Comparison of ENCODE assay signal across 8 cellular contexts in genomic region chr4:37976513-37976912, GRCh38. TPM values are rescaled to one million over a fixed set of nuclear protein-coding genes. Genes with fewer than 3 reads are reported as not detected.
A peak's percentile ranks its signal among the peaks of the same experiment; 100 is the strongest.
DNase-seq lines count a peak whose midpoint lies in the region; ATAC-seq and TF ChIP-seq lines count a peak whose summit lies in the region.

No MANE protein-coding gene starts in this region.

- peaks cover 23% of the 10 kb centered on the region for H3K4me1 Mint-ChIP-seq in CD4-positive, alpha-beta T cell (ENCODE audit: low read depth)

- no peaks in the 10 kb centered on the region for H3K36me3 Mint-ChIP-seq in CD4-positive, alpha-beta T cell (ENCODE audit: low read depth)

- H3K27ac Mint-ChIP-seq in CD4-positive, alpha-beta T cell = peak overlapping the region; percentile 78

- peak overlapping the region; percentile 83 for H3K4me3 Mint-ChIP-seq in CD4-positive, alpha-beta T cell

- DNase-seq in CD4-positive, alpha-beta T cell = no peak
- peak; percentile 14 for DNase-seq in OCI-M2 (lab: John Stamatoyannopoulos, UW; ENCODE audit: unreplicated experiment)
- no peak for DNase-seq in epithelial cell of proximal tubule (ENCODE audit: low read depth)
- DNase-seq in neuronal stem cell (ENCODE audit: low spot score) = no peak
- DNase-seq in NOMO-1 treated with DMSO at 0.1 percent for 48 hours (lab: John Stamatoyannopoulos, UW; ENCODE audit: unreplicated experiment) = no peak
- DNase-seq in cerebellar nuclear complex (lab: John Stamatoyannopoulos, UW) = no peak
- DNase-seq in SK-N-DZ (ENCODE audit: low spot score) = no peak
- DNase-seq in activated CD8-positive, alpha-beta memory T cell treated with anti-CD3 and anti-CD28 coated beads for 24 hours = no peak

- H3K9me3 ChIP-seq in CD4-positive, alpha-beta T cell (ENCODE audit: control insufficient read depth, low read length) = no peaks in the 10 kb centered on the region
- H3K9me3 ChIP-seq in neuronal stem cell (replicated peaks in 1 of 2; ENCODE audit: control insufficient read depth in 2 of 2, insufficient read depth in 1 of 2, low read depth in 1 of 2, low read length in 2 of 2) = no peaks in the 10 kb centered on the region

- H2AK5ac ChIP-seq in neuronal stem cell (ENCODE audit: low read depth, low read length) = no peak overlapping the region

- H3K27me3 ChIP-seq in CD4-positive, alpha-beta T cell (ENCODE audit: control insufficient read depth, insufficient read depth, low read length) = no peaks in the 10 kb centered on the region
- no peaks in the 10 kb centered on the region for H3K27me3 ChIP-seq in neuronal stem cell (ENCODE audit: control insufficient read depth in 3 of 3, insufficient read depth in 3 of 3, low read depth in 1 of 3, low read length in 3 of 3)

- no peak for ATAC-seq in CD4-positive, alpha-beta T cell (ENCODE audit: poor library complexity)

- no peak overlapping the region for H3K9ac ChIP-seq in neuronal stem cell (ENCODE audit: low read depth, low read length, poor library complexity)

- no peak for TF ChIP-seq CTCF in CD4-positive, alpha-beta T cell (IDR thresholded peaks at IDR 0.05)
- no peak for TF ChIP-seq CTCF in epithelial cell of proximal tubule (conservative IDR thresholded peaks at IDR 0.05; ENCODE audit: low read depth, low read length)

- peaks cover 4% of the 10 kb centered on the region for H3K79me1 ChIP-seq in neuronal stem cell (ENCODE audit: low read depth, low read length)

- H3K4me1 ChIP-seq in neuronal stem cell (ENCODE audit: control insufficient read depth in 2 of 2, insufficient read depth in 1 of 2, low read depth in 1 of 2, low read length in 2 of 2) = peaks cover 3 to 4% of the 10 kb centered on the region in 2 donors

- H3K4ac ChIP-seq in neuronal stem cell (ENCODE audit: low read length) = no peak overlapping the region

- H2AFZ ChIP-seq in neuronal stem cell (ENCODE audit: low read length) = peak overlapping the region; percentile 90

- H2BK120ac ChIP-seq in neuronal stem cell (ENCODE audit: low read depth, low read length) = no peak overlapping the region

- H3K4me2 ChIP-seq in neuronal stem cell (ENCODE audit: insufficient read depth, low read length, poor library complexity, severe bottlenecking) = peak overlapping the region; percentile 57

- H3K9me3 Mint-ChIP-seq in CD4-positive, alpha-beta T cell = no peaks in the 10 kb centered on the region

- no peak overlapping the region for H4K91ac ChIP-seq in neuronal stem cell (ENCODE audit: low read depth, low read length, poor library complexity)

- H3K18ac ChIP-seq in neuronal stem cell (ENCODE audit: low read length) = no peak overlapping the region

- no peak overlapping the region for H2BK12ac ChIP-seq in neuronal stem cell (ENCODE audit: low read length)

- no peaks in the 10 kb centered on the region for H3K27me3 Mint-ChIP-seq in CD4-positive, alpha-beta T cell

- H2BK15ac ChIP-seq in neuronal stem cell (ENCODE audit: low read length) = no peak overlapping the region

- H3K14ac ChIP-seq in neuronal stem cell (ENCODE audit: low read length) = no peak overlapping the region

- H4K8ac ChIP-seq in neuronal stem cell (ENCODE audit: low read depth, low read length) = no peak overlapping the region

- no CpG with 5 or more reads among the region's 3 CpGs for WGBS in neuronal stem cell (ENCODE audit: extremely low coverage in 2 of 2, insufficient read length in 2 of 2, insufficient replicate concordance in 1 of 2), 2 donors

- no peak overlapping the region for H2BK5ac ChIP-seq in neuronal stem cell (ENCODE audit: low read length)

- POLR2A ChIA-PET in CD4-positive, alpha-beta T cell (lab: Charles Lee) = interaction anchor here (0.9 to 2.7 kb wide), 3 partner anchors 9 to 85 kb away, joined by 3 to 12 read pairs (median 4); partner anchors contain the start of gene TBC1D1

- H3K23ac ChIP-seq in neuronal stem cell (ENCODE audit: low read depth, low read length, poor library complexity) = no peak overlapping the region

- peak overlapping the region; percentile 46 for H3K27ac ChIP-seq in CD4-positive, alpha-beta T cell (ENCODE audit: low read depth, low read length)
- peak overlapping the region; percentile 90 for H3K27ac ChIP-seq in neuronal stem cell (replicated peaks; ENCODE audit: low read length)

- H3K36me3 ChIP-seq in neuronal stem cell (replicated peaks in 1 of 2; ENCODE audit: control insufficient read depth in 2 of 2, insufficient read depth in 2 of 2, low read length in 2 of 2) = no peaks in the 10 kb centered on the region

- H3K4me3 ChIP-seq in epithelial cell of proximal tubule (ENCODE audit: low read depth, low read length) = peak overlapping the region; percentile 51
- H3K4me3 ChIP-seq in neuronal stem cell (ENCODE audit: low read length in 2 of 2) = peak overlapping the region in 1 of 2 donors; percentile 61

- intact Hi-C loops in CD4-positive, alpha-beta T cell (cut with DNase I, micrococcal nuclease) = loop anchor here (2.0 to 10.0 kb wide), 6 partner anchors 84 to 1378 kb away; partner anchors contain the start of genes PGM2 (in 2 of the 2), RELL1 (in 2 of the 2) and TBC1D1 (in 1 of the 2)

- CTCF ChIA-PET in CD4-positive, alpha-beta T cell (lab: Charles Lee) = interaction anchor here (1.2 kb wide), 1 partner anchor 14 kb away, joined by 4 read pairs; no protein-coding TSS in a partner anchor

RNA-seq across cellular contexts. Expression of gene PTTG2, which starts 16.3 kb away (rescaled TPM):
- 1 to 10 TPM in 1 of 2 experiments, under 1 TPM in 1; 0.55 to 1.3 TPM for total RNA-seq in CD4-positive, alpha-beta T cell
- not detected in 2 replicates for total RNA-seq in epithelial cell of proximal tubule
- not detected for polyA plus RNA-seq in neuronal stem cell (2013, experiment 1 of 2)
- polyA plus RNA-seq in neuronal stem cell (2013, experiment 2 of 2) = not detected
- not detected in 2 replicates for polyA plus RNA-seq in SK-N-DZ (2014; cell fraction: cytosol; rRNA removed)
- polyA plus RNA-seq in SK-N-DZ (2014; cell fraction: nucleus; rRNA removed) = not detected in 2 replicates
